ENCODE assay signal across 14 cellular contexts in the genomic region with DNA sequence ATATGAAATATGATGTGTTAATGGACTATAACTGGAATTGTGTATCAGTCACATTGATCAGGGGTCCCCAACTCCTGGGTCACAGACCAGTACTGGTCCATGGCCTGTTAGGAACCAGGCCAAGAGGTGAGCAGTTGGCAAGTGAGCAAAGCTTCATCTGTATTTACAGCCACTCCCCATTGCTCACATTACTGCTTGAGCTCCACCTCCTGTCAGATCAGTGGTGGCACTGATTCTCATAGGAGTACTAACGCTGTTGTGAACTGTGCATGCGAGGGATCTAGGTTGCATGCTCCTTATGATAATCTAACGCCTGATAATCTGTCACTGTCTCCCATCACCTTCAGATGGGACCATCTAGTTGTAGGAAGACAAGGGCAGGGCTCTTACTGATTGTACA.
DNase-seq lines count a peak whose midpoint lies in the region; ATAC-seq and TF ChIP-seq lines count a peak whose summit lies in the region.
"Had no signal": no experiment of that assay in that cellular context is flagged by ENCODE, and none has a peak within 500 bp of the region (broad histone marks: within the 10 kb centered on the region; RNA-seq: fewer than 3 reads in every experiment).

No MANE protein-coding gene starts in this region.

- no peaks in the 10 kb centered on the region for H4K20me1 ChIP-seq in OCI-LY7 (ENCODE audit: insufficient read depth, low read length)

- intact Hi-C loops in OCI-LY7 (cut with micrococcal nuclease; ENCODE audit: unreplicated experiment), result loop anchor here (2.0 to 5.0 kb wide), 4 partner anchors 49 to 291 kb away; a partner anchor contains a TSS
- intact Hi-C loops in spleen (cut with DNase I; ENCODE audit: low total_unique reads), result loop anchor here (2.0 kb wide), 1 partner anchor 15 kb away; no protein-coding TSS in a partner anchor

- no peaks in the 10 kb centered on the region for H3K9me2 ChIP-seq in OCI-LY7 (ENCODE audit: insufficient read depth, low read length)

- H3K4me2 ChIP-seq in OCI-LY7 (ENCODE audit: low read length), result peak overlapping the region; percentile 72

- H3K36me3 Mint-ChIP-seq in CD4-positive, CD25-positive, alpha-beta regulatory T cell, result peaks cover 17% of the 10 kb centered on the region

- peak overlapping the region in 2 of 3 donors; percentile 47 to 66 for H3K27ac Mint-ChIP-seq in CD4-positive, CD25-positive, alpha-beta regulatory T cell

- CTCF ChIA-PET in OCI-LY7 (lab: Charles Lee; ENCODE audit: unreplicated experiment), result interaction anchor here (0.6 to 1.4 kb wide), 3 partner anchors 8 to 69 kb away, joined by 3 to 4 read pairs (median 3); no protein-coding TSS in a partner anchor

- H3K9me3 ChIP-seq in CD4-positive, CD25-positive, alpha-beta regulatory T cell (ENCODE audit: control insufficient read depth in 2 of 2, low read length in 2 of 2), result no peaks in the 10 kb centered on the region
- H3K9me3 ChIP-seq in OCI-LY7 (ENCODE audit: low read length) (no peaks in the 10 kb centered on the region), spleen (no peaks in the 10 kb centered on the region)
- H3K9me3 ChIP-seq: BE2C, breast epithelium had no signal

- POLR2A ChIA-PET in OCI-LY7 (lab: Charles Lee), result interaction anchor here (0.6 to 3.6 kb wide), 11 partner anchors 10 to 127 kb away, joined by 3 to 27 read pairs (median 5); no protein-coding TSS in a partner anchor

- TF ChIP-seq CTCF in OCI-LY7 (conservative IDR thresholded peaks at IDR 0.05; ENCODE audit: low read length), result peak; percentile 57
- no peak for TF ChIP-seq CTCF in spleen (IDR thresholded peaks at IDR 0.05 in 8 of 11, conservative IDR thresholded peaks at IDR 0.05 in 3 of 11)

- no peak for TF ChIP-seq POLR2A in spleen (IDR thresholded peaks at IDR 0.05)

- H3K27me3 Mint-ChIP-seq in CD4-positive, CD25-positive, alpha-beta regulatory T cell, result no peaks in the 10 kb centered on the region

- no peak overlapping the region for H3K27ac ChIP-seq in CD4-positive, CD25-positive, alpha-beta regulatory T cell (ENCODE audit: insufficient read depth, low read length, poor library complexity, severe bottlenecking)
- H3K27ac ChIP-seq in OCI-LY7 (ENCODE audit: low read depth, low read length, poor library complexity, severe bottlenecking) (peak overlapping the region; percentile 96), spleen (peak overlapping the region in 1 of 8 donors; percentile 1)
- H3K27ac ChIP-seq: breast epithelium had no signal

- no peak overlapping the region for H3K4me3 ChIP-seq in CD4-positive, CD25-positive, alpha-beta regulatory T cell (ENCODE audit: low read depth, low read length)
- H3K4me3 ChIP-seq in OCI-LY7 (ENCODE audit: low read depth, low read length, poor library complexity, severe bottlenecking) (peak overlapping the region; percentile 37), spleen (no peak overlapping the region)
- H3K4me3 ChIP-seq: breast epithelium had no signal

- peak; percentile 42 to 57 for ATAC-seq in CD4-positive, CD25-positive, alpha-beta regulatory T cell (ENCODE audit: low read depth in 2 of 2)
- ATAC-seq in GM18909 (IDR thresholded peaks at IDR 0.05; ENCODE audit: poor library complexity, unreplicated experiment) (peak; percentile 41), HG02759 (IDR thresholded peaks at IDR 0.05; ENCODE audit: unreplicated experiment) (peak; percentile 38)

- H3K79me2 ChIP-seq in OCI-LY7 (ENCODE audit: insufficient read depth, low read depth, low read length), result peaks cover 53% of the 10 kb centered on the region

- no TSS peak for BruUV-seq in OCI-LY7 (replicated peaks; lab: Mats Ljungman, UMichigan)

- peaks cover 38% of the 10 kb centered on the region for H3K36me3 ChIP-seq in CD4-positive, CD25-positive, alpha-beta regulatory T cell (ENCODE audit: control insufficient read depth, insufficient read depth, low read length)
- H3K36me3 ChIP-seq in OCI-LY7 (ENCODE audit: insufficient read depth, low read length) (peaks cover 58% of the 10 kb centered on the region), spleen (peaks cover under 1 to 46% (median 11%) of the 10 kb centered on the region in 6 donors)
- H3K36me3 ChIP-seq: breast epithelium had no signal

- peak overlapping the region in 2 of 4 donors; percentile 21 to 23 for H3K4me3 Mint-ChIP-seq in CD4-positive, CD25-positive, alpha-beta regulatory T cell

- no peaks in the 10 kb centered on the region for H3K9me3 Mint-ChIP-seq in CD4-positive, CD25-positive, alpha-beta regulatory T cell

- WGBS in spleen, 5 donors, result 74 to 86% (median 81%) methylated on average over 3 of the region's 3 CpGs

- peaks cover 44 to 64% (median 55%) of the 10 kb centered on the region in 4 donors for H3K4me1 Mint-ChIP-seq in CD4-positive, CD25-positive, alpha-beta regulatory T cell

- H3K27me3 ChIP-seq in CD4-positive, CD25-positive, alpha-beta regulatory T cell (ENCODE audit: control insufficient read depth, insufficient read depth, low read length), result no peaks in the 10 kb centered on the region
- no peaks in the 10 kb centered on the region for H3K27me3 ChIP-seq in spleen (replicated peaks in 1 of 7)
- H3K27me3 ChIP-seq: BE2C, breast epithelium had no signal

- no peak for DNase-seq in CD4-positive, CD25-positive, alpha-beta regulatory T cell
- DNase-seq in OCI-LY7 (ENCODE audit: low spot score) (peak; percentile 76), spleen (no peak), NCI-H187 (lab: John Stamatoyannopoulos, UW) (no peak), dedifferentiated amniotic fluid mesenchymal stem cell (ENCODE audit: extremely low spot score) (no peak)
- no peak for DNase-seq in activated CD4-positive, alpha-beta T cell treated with anti-CD3 and anti-CD28 coated beads for 48 hours
- DNase-seq: activated CD8-positive, alpha-beta memory T cell treated with anti-CD3 and anti-CD28 coated beads, Interleukin-2, amount 50 U/mL, for 4 hours; BE2C; GOT3; NCI-H1105 treated with DMSO at 0.1 percent for 48 hours; stimulated activated CD8-positive, alpha-beta memory T cell treated with anti-CD3 and anti-CD28 coated beads, Interleukin-4, amount 100 ng/mL, for 48 hours had no signal

- H3K4me1 ChIP-seq in CD4-positive, CD25-positive, alpha-beta regulatory T cell (ENCODE audit: control insufficient read depth, insufficient read depth, low read length, poor library complexity, severe bottlenecking), result peaks cover 16% of the 10 kb centered on the region
- H3K4me1 ChIP-seq in OCI-LY7 (ENCODE audit: insufficient read depth, low read length, poor library complexity, severe bottlenecking) (peaks cover 76% of the 10 kb centered on the region), spleen (peaks cover 3 to 71% (median 36%) of the 10 kb centered on the region in 6 donors)

- no peak overlapping the region for H2AFZ ChIP-seq in OCI-LY7 (ENCODE audit: low read length)
